Comparison of ENCODE assay signal across 11 cellular contexts in genomic region chr6:33392979-33393378, GRCh38. TPM values are rescaled to one million over a fixed set of nuclear protein-coding genes. Genes with fewer than 3 reads are reported as not detected.
A peak's percentile ranks its signal among the peaks of the same experiment; 100 is the strongest.
DNase-seq lines count a peak whose midpoint lies in the region; ATAC-seq, FAIRE-seq and TF ChIP-seq lines count a peak whose summit lies in the region.
"Had no signal": no experiment of that assay in that cellular context is flagged by ENCODE, and none has a peak within 500 bp of the region (broad histone marks: within the 10 kb centered on the region; RNA-seq: fewer than 3 reads in every experiment).

No MANE protein-coding gene starts in this region.

- ATAC-seq in GM12878: no peak
- no peak for ATAC-seq in Right ventricle myocardium inferior

- no peak for TF ChIP-seq CTCF in Caco-2 (IDR thresholded peaks at IDR 0.05; ENCODE audit: insufficient read depth in 1 of 2, low read depth in 1 of 2, low read length in 1 of 2, severe bottlenecking in 1 of 2, unreplicated experiment in 1 of 2)
- no peak for TF ChIP-seq CTCF in KMS-11 (conservative IDR thresholded peaks at IDR 0.05; ENCODE audit: low read depth, low read length)
- no peak for TF ChIP-seq CTCF in GM12878 (IDR thresholded peaks at IDR 0.05 in 2 of 3, conservative IDR thresholded peaks at IDR 0.05 in 1 of 3; ENCODE audit: control insufficient read depth in 2 of 3, extremely low read depth in 1 of 3, insufficient read depth in 1 of 3, low read depth in 3 of 3, low read length in 3 of 3)
- no peak for TF ChIP-seq CTCF in nephron (IDR thresholded peaks at IDR 0.05; ENCODE audit: unreplicated experiment in 3 of 3)
- TF ChIP-seq CTCF in adrenal gland (IDR thresholded peaks at IDR 0.05): no peak
- TF ChIP-seq CTCF in vagina (IDR thresholded peaks at IDR 0.05): no peak

- in situ Hi-C loops in GM12878 (cut with MboI): no loop called here

- H3K9ac ChIP-seq in KMS-11 (peak overlapping the region; percentile 60; the same call in 1 of the 2 replicates), GM12878 (ENCODE audit: control insufficient read depth, insufficient read depth, low read length) (peak overlapping the region; percentile 94)

- H3K9me3 ChIP-seq in Caco-2 (no peaks in the 10 kb centered on the region), GM12878 (replicated peaks; ENCODE audit: control insufficient read depth, insufficient read depth, low read length) (no peaks in the 10 kb centered on the region), adrenal gland (replicated peaks in 1 of 3) (no peaks in the 10 kb centered on the region), vagina (no peaks in the 10 kb centered on the region)

- CTCF ChIA-PET in Caco-2 (lab: Charles Lee): no interaction called here
- CTCF ChIA-PET in GM12878 (lab: Yijun Ruan, JAX): no interaction called here

- H3K4me2 ChIP-seq in KMS-11: peak overlapping the region; percentile 74
- peak overlapping the region; percentile 97 for H3K4me2 ChIP-seq in GM12878 (ENCODE audit: control insufficient read depth, insufficient read depth)

- peaks cover 12% of the 10 kb centered on the region for H3K4me1 ChIP-seq in Caco-2
- peaks cover 40% of the 10 kb centered on the region for H3K4me1 ChIP-seq in KMS-11 (ENCODE audit: low read depth, poor library complexity, severe bottlenecking)
- peaks cover 6% of the 10 kb centered on the region for H3K4me1 ChIP-seq in GM12878 (ENCODE audit: control insufficient read depth, insufficient read depth, low read length)
- peaks cover 7 to 8% of the 10 kb centered on the region in 2 donors for H3K4me1 ChIP-seq in adrenal gland (replicated peaks in 1 of 2)
- H3K4me1 ChIP-seq in vagina: peaks cover 14% of the 10 kb centered on the region

- H3K36me3 Mint-ChIP-seq in Caco-2 (ENCODE audit: insufficient read depth, unreplicated experiment): peaks cover 48% of the 10 kb centered on the region
- peaks cover 11% of the 10 kb centered on the region for H3K36me3 Mint-ChIP-seq in nephron (ENCODE audit: low read depth)
- H3K36me3 Mint-ChIP-seq: activated naive CD8-positive, alpha-beta T cell had no signal

- H2AFZ ChIP-seq in KMS-11 (ENCODE audit: low read depth): no peak overlapping the region
- peak overlapping the region; percentile 31 for H2AFZ ChIP-seq in GM12878 (ENCODE audit: control insufficient read depth, low read depth, low read length)

- no peak overlapping the region; the same call in 1 of the 2 replicates for H3K27ac ChIP-seq in KMS-11
- peak overlapping the region; percentile 91 for H3K27ac ChIP-seq in GM12878 (ENCODE audit: control insufficient read depth, insufficient read depth)
- no peak overlapping the region for H3K27ac ChIP-seq in adrenal gland
- H3K27ac ChIP-seq in vagina: no peak overlapping the region

- no peaks in the 10 kb centered on the region for H3K27me3 Mint-ChIP-seq in Caco-2 (ENCODE audit: insufficient read depth, unreplicated experiment)
- H3K27me3 Mint-ChIP-seq in nephron (ENCODE audit: low read depth): no peaks in the 10 kb centered on the region
- H3K27me3 Mint-ChIP-seq: activated naive CD8-positive, alpha-beta T cell had no signal

- BruUV-seq in Caco-2 (replicated peaks; lab: Mats Ljungman, UMichigan): no TSS peak
- BruUV-seq in GM12878 (replicated peaks; lab: Mats Ljungman, UMichigan): no TSS peak

- no peak for TF ChIP-seq POLR2A in GM12878 (IDR thresholded peaks at IDR 0.05; ENCODE audit: low read depth, low read length)
- TF ChIP-seq POLR2A in adrenal gland (IDR thresholded peaks at IDR 0.05): no peak
- TF ChIP-seq POLR2A in vagina (IDR thresholded peaks at IDR 0.05): no peak

- no peak for TF ChIP-seq RAD21 in GM12878 (IDR thresholded peaks at IDR 0.05; ENCODE audit: insufficient read depth, low read depth, low read length)

- peak overlapping the region; percentile 85 for H3K4me3 Mint-ChIP-seq in Caco-2 (ENCODE audit: unreplicated experiment)
- H3K4me3 Mint-ChIP-seq in nephron: peak overlapping the region; percentile 91 to 95 (median 94)

- TF ChIP-seq EP300 in GM12878 (IDR thresholded peaks at IDR 0.05; ENCODE audit: borderline replicate concordance in 1 of 2, control insufficient read depth in 1 of 2, low read depth in 2 of 2, low read length in 2 of 2): no peak

- H3K27ac Mint-ChIP-seq in Caco-2 (ENCODE audit: unreplicated experiment) (peak overlapping the region; percentile 81), nephron (peak overlapping the region; percentile 37 to 91 (median 57))

- 0% methylated on average over 3 of the region's 3 CpGs for WGBS in GM12878 (ENCODE audit: insufficient coverage, insufficient replicate concordance, low lambda C conversion rate, missing lambda C conversion rate)
- 47 to 54% (median 49%) methylated on average over 3 of the region's 3 CpGs for WGBS in adrenal gland, 4 donors

- peak overlapping the region; percentile 91 for H3K4me3 ChIP-seq in Caco-2 (ENCODE audit: low read depth, low read length)
- H3K4me3 ChIP-seq in KMS-11 (IDR thresholded peaks at IDR 0.05; ENCODE audit: insufficient read depth, low read depth, low read length): no peak overlapping the region
- H3K4me3 ChIP-seq in GM12878: peak overlapping the region; percentile 74
- no peak overlapping the region for H3K4me3 ChIP-seq in adrenal gland
- no peak overlapping the region for H3K4me3 ChIP-seq in vagina

- FAIRE-seq in GM12878 (lab: Jason Lieb, UNC): no peak
- FAIRE-seq: HTR-8/SVneo had no signal

- POLR2A ChIA-PET in Caco-2 (lab: Charles Lee) (no interaction called here), GM12878 (lab: Charles Lee) (interaction anchor here (0.7 to 1.2 kb wide), 3 partner anchors 17 to 1308 kb away, joined by 3 to 8 read pairs (median 4); no protein-coding TSS in a partner anchor)

- H4K20me1 ChIP-seq in KMS-11 (ENCODE audit: insufficient read depth) (0 out of 2 replicates have a peak, but pooled peaks cover 3% of the 10 kb centered on the region), GM12878 (ENCODE audit: control insufficient read depth, insufficient read depth) (no peaks in the 10 kb centered on the region)

- no peak for DNase-seq in Caco-2
- DNase-seq in GM12878 (ENCODE audit: low read depth, low spot score): no peak
- DNase-seq in Right ventricle myocardium inferior (ENCODE audit: missing footprints): no peak
- no peak for DNase-seq in middle frontal gyrus (ENCODE audit: extremely low spot score, low spot score)
- no peak for DNase-seq in adrenal gland
- no peak for DNase-seq in vagina (ENCODE audit: extremely low spot score in 2 of 2)
- DNase-seq: stimulated activated naive CD4-positive, alpha-beta T cell had no signal

- H3K9me3 Mint-ChIP-seq in Caco-2 (ENCODE audit: unreplicated experiment): no peaks in the 10 kb centered on the region
- no peaks in the 10 kb centered on the region for H3K9me3 Mint-ChIP-seq in nephron

- RAD21 ChIA-PET in GM12878 (lab: Charles Lee; ENCODE audit: unreplicated experiment): interaction anchor here (0.7 to 2.4 kb wide), 3 partner anchors 31 to 62 kb away, joined by 3 to 7 read pairs (median 3); partner anchors contain the start of gene ZBTB9

- SMC1A ChIA-PET in GM12878 (lab: Charles Lee; ENCODE audit: uncharacterized antibody, unreplicated experiment): interaction anchor here (1.6 kb wide), 1 partner anchor 116 kb away, joined by 3 read pairs; the partner anchor contains the start of gene B3GALT4

- H3K79me2 ChIP-seq in KMS-11 (ENCODE audit: insufficient read depth, low read depth) (peaks cover 61% of the 10 kb centered on the region), GM12878 (ENCODE audit: control insufficient read depth, insufficient read depth, low read length) (peaks cover 58% of the 10 kb centered on the region)

- H3K36me3 ChIP-seq in Caco-2 (ENCODE audit: control insufficient read depth, insufficient read depth, low read length) (no peaks in the 10 kb centered on the region), KMS-11 (ENCODE audit: insufficient read depth) (no peaks in the 10 kb centered on the region), GM12878 (ENCODE audit: control insufficient read depth in 2 of 2, insufficient read depth in 2 of 2, low read length in 1 of 2) (peaks cover 2 to 3% of the 10 kb centered on the region in 2 experiments), adrenal gland (replicated peaks in 1 of 2) (no peaks in the 10 kb centered on the region), vagina (no peaks in the 10 kb centered on the region)

- H3K4me1 Mint-ChIP-seq in Caco-2 (ENCODE audit: low read depth, unreplicated experiment): peaks cover 29% of the 10 kb centered on the region
- H3K4me1 Mint-ChIP-seq in nephron: peaks cover 28% of the 10 kb centered on the region

- H3K27me3 ChIP-seq in Caco-2 (replicated peaks; ENCODE audit: control insufficient read depth, insufficient read depth, low read length) (no peaks in the 10 kb centered on the region), KMS-11 (ENCODE audit: insufficient read depth, low read depth) (no peaks in the 10 kb centered on the region), GM12878 (replicated peaks in 1 of 2; ENCODE audit: control insufficient read depth in 2 of 2, insufficient read depth in 2 of 2, low read length in 1 of 2) (no peaks in the 10 kb centered on the region), adrenal gland (no peaks in the 10 kb centered on the region), vagina (no peaks in the 10 kb centered on the region)

- intact Hi-C loops in Caco-2 (cut with micrococcal nuclease; ENCODE audit: unreplicated experiment) (loop anchor here (5.0 kb wide), 1 partner anchor 1451 kb away; no protein-coding TSS in a partner anchor), GM12878 (cut with micrococcal nuclease; ENCODE audit: unreplicated experiment) (loop anchor here (5.0 kb wide), 1 partner anchor 116 kb away; the partner anchor contains the start of gene B3GALT4), Right ventricle myocardium inferior (cut with DNase I) (no loop called here), adrenal gland (cut with DNase I) (no loop called here), vagina (cut with DNase I) (no loop called here)

RNA-seq across cellular contexts. Expression of gene KIFC1, which starts 1.4 kb away (rescaled TPM):
- total RNA-seq in Caco-2 (2022) (65.3 and 65.4 TPM in 2 replicates), GM12878 (2014; rRNA removed) (44.5 and 50.3 TPM in 2 replicates), GM12878 (2014; rRNA removed; fragmentation: Illumina TruSeq; extraction: Trizol) (52.9 and 58.5 TPM in 2 replicates), GM12878 (2021) (69.2 and 80.8 TPM in 2 replicates), Right ventricle myocardium inferior (1.3 TPM), adrenal gland (1 to 10 TPM in 6 of 8 donors, under 1 TPM in 1, not detected in 1; 0.60 to 3.3 (median 1.6) TPM), vagina (27.5 TPM)
- 45.8 and 51.5 TPM in 2 replicates for total RNA-seq in GM12878 (2013; cell fraction: nucleolus; rRNA removed)
- polyA plus RNA-seq in GM12878 (2011; ENCODE audit: low read depth): 16.6 TPM
- polyA plus RNA-seq in GM12878 (2011; rRNA removed) (60.6 and 69.3 TPM in 2 replicates), GM12878 (2014; fragmentation: Illumina TruSeq; extraction: Trizol) (53.9 and 63.1 TPM in 2 replicates), GM12878 (2014; fragmentation: Nextera tagmentation; extraction: Ambion mirVana) (1 to 10 TPM; 1.8 to 2.9 TPM), GM12878 (2014; rRNA removed) (82.6 and 87.4 TPM in 2 replicates), GM12878 (2016; fragmentation: Nextera tagmentation; extraction: Ambion mirVana) (10 to 100 TPM; 22.6 to 31.0 TPM), adrenal gland (1 to 10 TPM in 1 of 3 donors, under 1 TPM in 2; 0.74 to 1.4 (median 0.88) TPM)
- polyA plus RNA-seq in GM12878 (2011; cell fraction: cytosol; rRNA removed): 92.5 and 114 TPM in 2 replicates
- polyA plus RNA-seq in GM12878 (2011; cell fraction: nucleus; rRNA removed): 120 and 185 TPM in 2 replicates
- 33.1 and 39.8 TPM in 2 replicates for polyA plus RNA-seq in GM12878 (2012)
- polyA minus RNA-seq in GM12878 (2011; rRNA and poly(A)+ RNA removed): 75.6 and 95.8 TPM in 2 replicates
- polyA minus RNA-seq in GM12878 (2011; cell fraction: cytosol; rRNA and poly(A)+ RNA removed): 37.8 and 41.3 TPM in 2 replicates
- polyA minus RNA-seq in GM12878 (2011; cell fraction: nucleus; rRNA and poly(A)+ RNA removed): 49.3 and 88.3 TPM in 2 replicates

RNA-seq across cellular contexts. Expression of gene PHF1, which starts 17.8 kb away (rescaled TPM):
- total RNA-seq in Caco-2 (2022): 23.6 and 26.4 TPM in 2 replicates
- 22.1 and 23.7 TPM in 2 replicates for total RNA-seq in GM12878 (2013; cell fraction: nucleolus; rRNA removed)
- 6.5 and 6.8 TPM in 2 replicates for total RNA-seq in GM12878 (2014; rRNA removed)
- 5.5 and 6.5 TPM in 2 replicates for total RNA-seq in GM12878 (2014; rRNA removed; fragmentation: Illumina TruSeq; extraction: Trizol)
- 13.5 and 14.5 TPM in 2 replicates for total RNA-seq in GM12878 (2021)
- polyA plus RNA-seq in GM12878 (2011; ENCODE audit: low read depth): 17.4 TPM
- 11.8 and 17.8 TPM in 2 replicates for polyA plus RNA-seq in GM12878 (2011; rRNA removed)
- 20.1 and 23.2 TPM in 2 replicates for polyA plus RNA-seq in GM12878 (2011; cell fraction: cytosol; rRNA removed)
- polyA plus RNA-seq in GM12878 (2011; cell fraction: nucleus; rRNA removed): 143 and 159 TPM in 2 replicates
- 32.7 and 39.8 TPM in 2 replicates for polyA plus RNA-seq in GM12878 (2012)
- 5.9 and 10.3 TPM in 2 replicates for polyA plus RNA-seq in GM12878 (2014; fragmentation: Illumina TruSeq; extraction: Trizol)
- polyA plus RNA-seq in GM12878 (2014; fragmentation: Nextera tagmentation; extraction: Ambion mirVana): 1 to 10 TPM; 1.3 to 2.2 TPM
- polyA plus RNA-seq in GM12878 (2014; rRNA removed): 17.3 and 21.4 TPM in 2 replicates
- 1 to 10 TPM; 3.1 to 3.5 TPM for polyA plus RNA-seq in GM12878 (2016; fragmentation: Nextera tagmentation; extraction: Ambion mirVana)
- 16.9 and 18.6 TPM in 2 replicates for polyA minus RNA-seq in GM12878 (2011; rRNA and poly(A)+ RNA removed)
- polyA minus RNA-seq in GM12878 (2011; cell fraction: cytosol; rRNA and poly(A)+ RNA removed): 5.0 and 6.8 TPM in 2 replicates
- polyA minus RNA-seq in GM12878 (2011; cell fraction: nucleus; rRNA and poly(A)+ RNA removed): 15.6 and 16.6 TPM in 2 replicates
- 43.5 TPM for total RNA-seq in Right ventricle myocardium inferior
- 100 to 1,000 TPM in 1 of 8 donors, 10 to 100 TPM in 7; 50.5 to 102 (median 66.6) TPM for total RNA-seq in adrenal gland
- 100 to 1,000 TPM in 2 of 3 donors, 10 to 100 TPM in 1; 36.6 to 410 (median 298) TPM for polyA plus RNA-seq in adrenal gland
- 73.2 TPM for total RNA-seq in vagina

RNA-seq across cellular contexts. Expression of gene CUTA, which starts 24.9 kb away (rescaled TPM):
- 166 and 177 TPM in 2 replicates for total RNA-seq in Caco-2 (2022)
- 31.1 and 35.5 TPM in 2 replicates for total RNA-seq in GM12878 (2013; cell fraction: nucleolus; rRNA removed)
- total RNA-seq in GM12878 (2014; rRNA removed): 201 and 217 TPM in 2 replicates
- 107 and 118 TPM in 2 replicates for total RNA-seq in GM12878 (2014; rRNA removed; fragmentation: Illumina TruSeq; extraction: Trizol)
- total RNA-seq in GM12878 (2021): 165 and 173 TPM in 2 replicates
- 161 TPM for polyA plus RNA-seq in GM12878 (2011; ENCODE audit: low read depth)
- polyA plus RNA-seq in GM12878 (2011; rRNA removed): 95.6 and 137 TPM in 2 replicates
- 225 and 263 TPM in 2 replicates for polyA plus RNA-seq in GM12878 (2011; cell fraction: cytosol; rRNA removed)
- 202 and 257 TPM in 2 replicates for polyA plus RNA-seq in GM12878 (2011; cell fraction: nucleus; rRNA removed)
- polyA plus RNA-seq in GM12878 (2012): 320 and 324 TPM in 2 replicates
- polyA plus RNA-seq in GM12878 (2014; fragmentation: Illumina TruSeq; extraction: Trizol): 62.2 and 102 TPM in 2 replicates
- 100 to 1,000 TPM; 268 to 293 TPM for polyA plus RNA-seq in GM12878 (2014; fragmentation: Nextera tagmentation; extraction: Ambion mirVana)
- 178 and 203 TPM in 2 replicates for polyA plus RNA-seq in GM12878 (2014; rRNA removed)
- 100 to 1,000 TPM; 220 to 226 TPM for polyA plus RNA-seq in GM12878 (2016; fragmentation: Nextera tagmentation; extraction: Ambion mirVana)
- 110 and 116 TPM in 2 replicates for polyA minus RNA-seq in GM12878 (2011; rRNA and poly(A)+ RNA removed)
- polyA minus RNA-seq in GM12878 (2011; cell fraction: cytosol; rRNA and poly(A)+ RNA removed): 47.1 and 60.9 TPM in 2 replicates
- polyA minus RNA-seq in GM12878 (2011; cell fraction: nucleus; rRNA and poly(A)+ RNA removed): 50.9 and 62.4 TPM in 2 replicates
- total RNA-seq in Right ventricle myocardium inferior: 107 TPM
- total RNA-seq in adrenal gland: 100 to 1,000 TPM; 267 to 437 (median 306) TPM
- 100 to 1,000 TPM; 212 to 370 (median 213) TPM for polyA plus RNA-seq in adrenal gland
- total RNA-seq in vagina: 73.2 TPM

RNA-seq across cellular contexts. Expression of gene SYNGAP1, which starts 26.9 kb away (rescaled TPM):
- total RNA-seq in Caco-2 (2022): 17.1 and 18.3 TPM in 2 replicates
- 14.4 and 18.4 TPM in 2 replicates for total RNA-seq in GM12878 (2013; cell fraction: nucleolus; rRNA removed)
- 1.2 and 1.5 TPM in 2 replicates for total RNA-seq in GM12878 (2014; rRNA removed)
- 0.85 and 0.88 TPM in 2 replicates for total RNA-seq in GM12878 (2014; rRNA removed; fragmentation: Illumina TruSeq; extraction: Trizol)
- 5.7 and 9.2 TPM in 2 replicates for total RNA-seq in GM12878 (2021)
- 3.3 TPM for polyA plus RNA-seq in GM12878 (2011; ENCODE audit: low read depth)
- polyA plus RNA-seq in GM12878 (2011; rRNA removed): 2.2 and 3.9 TPM in 2 replicates
- polyA plus RNA-seq in GM12878 (2011; cell fraction: cytosol; rRNA removed): 2.7 and 3.4 TPM in 2 replicates
- 60.1 and 82.9 TPM in 2 replicates for polyA plus RNA-seq in GM12878 (2011; cell fraction: nucleus; rRNA removed)
- polyA plus RNA-seq in GM12878 (2012): 8.3 and 9.0 TPM in 2 replicates
- 3.1 and 5.7 TPM in 2 replicates for polyA plus RNA-seq in GM12878 (2014; fragmentation: Illumina TruSeq; extraction: Trizol)
- under 1 TPM; 0.05 to 0.14 TPM for polyA plus RNA-seq in GM12878 (2014; fragmentation: Nextera tagmentation; extraction: Ambion mirVana)
- 6.4 and 9.0 TPM in 2 replicates for polyA plus RNA-seq in GM12878 (2014; rRNA removed)
- polyA plus RNA-seq in GM12878 (2016; fragmentation: Nextera tagmentation; extraction: Ambion mirVana): under 1 TPM; 0.62 to 0.73 TPM
- polyA minus RNA-seq in GM12878 (2011; rRNA and poly(A)+ RNA removed): 2.5 and 3.1 TPM in 2 replicates
- 1.1 and 2.8 TPM in 2 replicates for polyA minus RNA-seq in GM12878 (2011; cell fraction: cytosol; rRNA and poly(A)+ RNA removed)
- polyA minus RNA-seq in GM12878 (2011; cell fraction: nucleus; rRNA and poly(A)+ RNA removed): 8.1 and 12.2 TPM in 2 replicates
- 5.2 TPM for total RNA-seq in Right ventricle myocardium inferior
- total RNA-seq in adrenal gland: 10 to 100 TPM in 4 of 8 donors, 1 to 10 TPM in 4; 3.6 to 23.9 (median 10.3) TPM
- polyA plus RNA-seq in adrenal gland: 10 to 100 TPM in 1 of 3 donors, 1 to 10 TPM in 2; 5.0 to 73.5 (median 8.3) TPM
- total RNA-seq in vagina: 16.0 TPM

Comparison
In these comparisons a context has a peak if more than half of its experiments do, and no peak if none do; other contexts are left out.
1. H3K4me3 ChIP-seq: peak in Caco-2 (single experiment) and GM12878 (single experiment); none in KMS-11 (single experiment), adrenal gland (0 of 4) and vagina (0 of 2).
2. intact Hi-C loops: an anchor here in Caco-2 (5.0 kb wide) and GM12878 (5.0 kb wide); none called in Right ventricle myocardium inferior, adrenal gland and vagina.